ENCODE assay signal across 18 cellular contexts in the genomic region with DNA sequence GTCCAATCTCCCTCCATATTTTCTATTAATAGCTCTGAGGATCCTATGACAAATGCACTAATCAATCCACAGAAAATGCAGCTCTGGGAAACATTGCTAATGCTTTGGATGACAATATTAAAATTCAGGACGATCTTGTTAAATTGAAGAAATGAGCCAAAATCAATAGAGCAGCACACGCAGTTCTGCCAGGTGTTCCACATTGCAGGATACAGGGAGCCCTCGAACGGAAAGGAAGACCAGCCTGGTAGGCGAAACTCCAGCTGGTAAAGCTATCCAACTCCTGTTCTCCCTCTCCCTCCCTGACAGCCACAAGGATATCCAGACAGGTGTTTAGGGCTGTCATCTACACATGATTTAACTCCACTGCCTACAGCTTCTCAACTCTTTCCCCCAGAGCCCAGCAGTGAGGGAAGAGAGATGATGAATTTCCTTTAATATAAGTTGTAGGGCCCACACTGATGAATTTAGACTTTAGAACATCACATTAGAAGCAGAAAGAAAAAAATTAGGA.
"Had no signal": no experiment of that assay in that cellular context is flagged by ENCODE, and none has a peak within 500 bp of the region (broad histone marks: within the 10 kb centered on the region; RNA-seq: fewer than 3 reads in every experiment).

No MANE protein-coding gene starts in this region.

- H3K4me3 ChIP-seq: adrenal gland, colonic mucosa, esophagus squamous epithelium, tibial nerve had no signal

- H3K36me3 ChIP-seq: colonic mucosa, neutrophil had no signal

- H3K9me3 ChIP-seq: adrenal gland, colonic mucosa, esophagus squamous epithelium, neutrophil, tibial nerve had no signal

- H3K27me3 ChIP-seq: adrenal gland, colonic mucosa, esophagus squamous epithelium, neutrophil, tibial nerve had no signal

- ATAC-seq: left colon; naive thymus-derived CD8-positive, alpha-beta T cell; right cardiac atrium; stimulated activated memory B cell treated with anti-CD40 and anti-IgM and Interleukin-4, amounts not matched to agents 10 μg/mL and 1 μg/mL and 100 μg/mL, for 72 hours; WTC11 had no signal

- DNase-seq: activated CD4-positive, alpha-beta T cell treated with anti-CD3 and anti-CD28 coated beads, Interleukin-2, amount 10 ng/mL, durations not matched to agents 24 days and 14 days; activated naive CD4-positive, alpha-beta T cell treated with anti-CD3 and anti-CD28 coated beads, Interleukin-2, amount 50 U/mL, for 16 hours; adrenal gland; caudate nucleus; colonic mucosa; esophagus squamous epithelium; foreskin fibroblast; glutamatergic neuron; left colon; mammary epithelial cell; naive thymus-derived CD8-positive, alpha-beta T cell; posterior cingulate gyrus; right cardiac atrium; stimulated activated CD4-positive, alpha-beta T cell treated with anti-CD3 and anti-CD28 coated beads, Interleukin-1b, Interleukin-23, amount 100 ng/mL, for 48 hours had no signal

- H3K27ac ChIP-seq: adrenal gland, colonic mucosa, esophagus squamous epithelium, neutrophil, tibial nerve had no signal

- H3K4me1 ChIP-seq: adrenal gland, colonic mucosa, tibial nerve had no signal
